Comparison of ENCODE assay signal across 2 cellular contexts in the genomic region with DNA sequence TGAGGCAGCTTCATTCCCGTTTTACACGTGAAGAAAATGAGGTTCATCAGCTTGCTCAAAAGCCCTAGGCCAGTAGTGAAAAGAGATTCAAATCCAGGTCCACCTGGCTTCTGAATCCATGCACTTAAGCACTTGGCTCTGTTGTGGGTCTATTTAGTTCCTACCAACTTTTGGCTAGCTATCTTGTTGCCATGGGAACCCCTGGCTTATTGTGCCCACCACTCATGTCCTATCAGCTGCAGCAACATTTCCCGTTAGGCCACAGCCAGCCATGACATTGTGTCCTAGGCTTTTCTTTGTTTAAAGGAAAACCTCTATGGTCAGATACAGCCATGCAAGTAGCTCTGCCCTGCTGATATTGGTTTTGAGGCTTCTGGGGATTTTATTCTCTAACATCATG.
TF ChIP-seq lines count a peak whose summit lies in the region.

No MANE protein-coding gene starts in this region.

TF ChIP-seq in GM12891, 5 proteins besides CTCF, POLR2A, EP300 and RAD21:
- no peak for TF ChIP-seq TAF1 (IDR thresholded peaks at IDR 0.05; ENCODE audit: low read depth, low read length)
- TF ChIP-seq POU2F2 (IDR thresholded peaks at IDR 0.05; ENCODE audit: low read depth, low read length), result no peak
- no peak for TF ChIP-seq PAX5 (IDR thresholded peaks at IDR 0.05; ENCODE audit: insufficient read depth, low read length, severe bottlenecking)
- TF ChIP-seq POLR2AphosphoS5 (IDR thresholded peaks at IDR 0.05; ENCODE audit: low read depth, low read length), result no peak
- no peak for TF ChIP-seq SPI1 (IDR thresholded peaks at IDR 0.05; ENCODE audit: low read depth, low read length)

TF ChIP-seq in H1, 55 proteins besides CTCF, POLR2A, EP300 and RAD21:
- no peak for TF ChIP-seq TEAD4 (IDR thresholded peaks at IDR 0.05; ENCODE audit: low read depth, low read length)
- no peak for TF ChIP-seq EGR1 (IDR thresholded peaks at IDR 0.05; ENCODE audit: borderline replicate concordance, low read depth, low read length)
- TF ChIP-seq CTBP2 (IDR thresholded peaks at IDR 0.05; ENCODE audit: borderline replicate concordance, insufficient read depth, insufficient read length, low read length), result no peak
- TF ChIP-seq, protein P1, sequence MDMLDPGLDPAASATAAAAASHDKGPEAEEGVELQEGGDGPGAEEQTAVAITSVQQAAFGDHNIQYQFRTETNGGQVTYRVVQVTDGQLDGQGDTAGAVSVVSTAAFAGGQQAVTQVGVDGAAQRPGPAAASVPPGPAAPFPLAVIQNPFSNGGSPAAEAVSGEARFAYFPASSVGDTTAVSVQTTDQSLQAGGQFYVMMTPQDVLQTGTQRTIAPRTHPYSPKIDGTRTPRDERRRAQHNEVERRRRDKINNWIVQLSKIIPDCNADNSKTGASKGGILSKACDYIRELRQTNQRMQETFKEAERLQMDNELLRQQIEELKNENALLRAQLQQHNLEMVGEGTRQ (IDR thresholded peaks at IDR 0.05; ENCODE audit: low read length), result no peak
